Comparison of ENCODE assay signal across 8 cellular contexts in genomic region chr5:147403659-147404640, GRCh38.
DNase-seq lines count a peak whose midpoint lies in the region; ATAC-seq, FAIRE-seq and TF ChIP-seq lines count a peak whose summit lies in the region.

No MANE protein-coding gene starts in this region.

- peak; percentile 91 for ATAC-seq in GM21737 (IDR thresholded peaks at IDR 0.05; ENCODE audit: unreplicated experiment)

- no peak overlapping the region for H3K4me3 ChIP-seq in bronchial epithelial cell (ENCODE audit: low read depth, low read length)

- H3K27me3 ChIP-seq in bronchial epithelial cell (ENCODE audit: control insufficient read depth, insufficient read depth, low read length) = no peaks in the 10 kb centered on the region

- no peaks in the 10 kb centered on the region for H3K36me3 ChIP-seq in bronchial epithelial cell (ENCODE audit: control insufficient read depth, insufficient read depth, low read length)

- FAIRE-seq in HTR-8/SVneo (lab: Jason Lieb, UNC) (no peak), bronchial epithelial cell (lab: Jason Lieb, UNC) (peak; percentile 94)

- TF ChIP-seq CTCF in bronchial epithelial cell (IDR thresholded peaks at IDR 0.05; ENCODE audit: insufficient read depth, low read length, severe bottlenecking) = no peak

- DNase-seq in ELF-1 (ENCODE audit: low read depth, low spot score) (peak; percentile 30), HTR-8/SVneo (ENCODE audit: insufficient read length, low spot score) (peak; percentile 41), bronchial epithelial cell (ENCODE audit: low read depth) (peak; percentile 93), midbrain (lab: John Stamatoyannopoulos, UW) (peak; percentile 33), NCI-H510A treated with DMSO at 0.1 percent for 48 hours (lab: John Stamatoyannopoulos, UW) (no peak), SK-N-DZ (ENCODE audit: low spot score) (no peak)
- DNase-seq in stimulated activated CD4-positive, alpha-beta T cell treated with anti-CD3 and anti-CD28 coated beads, Interleukin-4, amount 100 ng/mL, for 24 hours = no peak

Comparison
In these comparisons a context has a peak if more than half of its experiments do, and no peak if none do; other contexts are left out.
1. DNase-seq: peak in ELF-1 (single experiment), HTR-8/SVneo (single experiment), bronchial epithelial cell (single experiment) and midbrain (single experiment); none in NCI-H510A treated with DMSO at 0.1 percent for 48 hours (single experiment), SK-N-DZ (single experiment) and stimulated activated CD4-positive, alpha-beta T cell treated with anti-CD3 and anti-CD28 coated beads, Interleukin-4, amount 100 ng/mL, for 24 hours (single experiment).